Comparison of ENCODE assay signal across 1 cellular context in the genomic region with DNA sequence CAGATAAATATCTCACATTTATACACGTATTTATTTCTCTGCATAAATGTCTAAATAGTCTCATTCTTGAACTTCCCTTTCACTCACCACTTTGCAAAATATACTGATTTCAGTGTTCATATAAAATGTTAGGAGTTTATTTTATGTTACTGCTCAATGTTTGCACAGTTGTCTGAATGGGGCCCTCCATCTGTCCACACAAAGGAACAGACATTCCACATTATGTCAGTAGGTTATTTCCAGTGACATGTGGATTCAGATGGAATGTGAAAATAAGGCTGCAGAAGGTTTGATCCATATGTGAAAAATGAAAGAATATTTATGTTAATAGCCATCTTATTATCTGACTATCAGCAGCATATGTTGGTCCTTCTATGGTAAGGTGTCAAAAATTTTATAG.
TF ChIP-seq lines count a peak whose summit lies in the region.

No MANE protein-coding gene starts in this region.

TF ChIP-seq in GM23338, 12 proteins besides CTCF, POLR2A, EP300 and RAD21 (continued from another document):
- TF ChIP-seq, protein P1, sequence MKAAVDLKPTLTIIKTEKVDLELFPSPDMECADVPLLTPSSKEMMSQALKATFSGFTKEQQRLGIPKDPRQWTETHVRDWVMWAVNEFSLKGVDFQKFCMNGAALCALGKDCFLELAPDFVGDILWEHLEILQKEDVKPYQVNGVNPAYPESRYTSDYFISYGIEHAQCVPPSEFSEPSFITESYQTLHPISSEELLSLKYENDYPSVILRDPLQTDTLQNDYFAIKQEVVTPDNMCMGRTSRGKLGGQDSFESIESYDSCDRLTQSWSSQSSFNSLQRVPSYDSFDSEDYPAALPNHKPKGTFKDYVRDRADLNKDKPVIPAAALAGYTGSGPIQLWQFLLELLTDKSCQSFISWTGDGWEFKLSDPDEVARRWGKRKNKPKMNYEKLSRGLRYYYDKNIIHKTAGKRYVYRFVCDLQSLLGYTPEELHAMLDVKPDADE (IDR thresholded peaks at IDR 0.05), result no peak
- no peak for TF ChIP-seq EZH2phosphoT487 (IDR thresholded peaks at IDR 0.05; ENCODE audit: unreplicated experiment)
- no peak for TF ChIP-seq JUNB (IDR thresholded peaks at IDR 0.05; ENCODE audit: unreplicated experiment)
